Comparison of ENCODE assay signal across 1 cellular context in the genomic region with DNA sequence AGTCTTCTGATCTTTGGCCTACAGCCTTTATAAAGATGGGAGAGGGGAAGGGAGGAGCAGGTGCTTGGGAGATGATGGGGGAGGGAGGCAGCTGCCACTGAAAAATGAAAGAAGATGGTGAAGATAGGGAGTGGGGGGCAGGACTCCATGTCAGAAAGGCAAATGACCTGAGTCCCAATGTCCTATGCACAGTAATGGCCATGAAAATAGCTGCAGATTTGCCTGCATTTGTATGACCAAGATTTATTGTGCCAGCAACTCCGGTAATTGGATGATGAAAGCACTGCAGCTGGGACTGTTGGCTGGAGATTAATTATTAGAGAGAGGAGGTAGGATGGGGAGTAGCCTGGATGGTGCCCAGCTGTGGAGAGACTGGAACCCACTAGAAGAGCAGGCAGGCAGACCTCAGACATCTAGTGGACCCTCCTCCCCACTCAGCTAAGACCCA.
TF ChIP-seq lines count a peak whose summit lies in the region.

No MANE protein-coding gene starts in this region.

TF ChIP-seq in WTC11, 78 proteins besides CTCF, POLR2A, EP300 and RAD21 (continued from another document):
- TF ChIP-seq ZNF423 (CRISPR knock-in tag; IDR thresholded peaks at IDR 0.05) (no peak), NR3C1 (CRISPR knock-in tag; conservative IDR thresholded peaks at IDR 0.05; ENCODE audit: low read depth) (no peak), ETV6 (CRISPR knock-in tag; IDR thresholded peaks at IDR 0.05) (no peak), MXD4 (CRISPR knock-in tag; IDR thresholded peaks at IDR 0.05; ENCODE audit: borderline replicate concordance) (no peak), TP53 (CRISPR knock-in tag; IDR thresholded peaks at IDR 0.05) (no peak), ZNF416 (CRISPR knock-in tag; IDR thresholded peaks at IDR 0.05) (no peak), JAZF1 (CRISPR knock-in tag; IDR thresholded peaks at IDR 0.05) (no peak), CREM (CRISPR knock-in tag; IDR thresholded peaks at IDR 0.05) (no peak), OVOL2 (CRISPR knock-in tag; IDR thresholded peaks at IDR 0.05; ENCODE audit: borderline replicate concordance) (no peak)
- TF ChIP-seq, protein P1, sequence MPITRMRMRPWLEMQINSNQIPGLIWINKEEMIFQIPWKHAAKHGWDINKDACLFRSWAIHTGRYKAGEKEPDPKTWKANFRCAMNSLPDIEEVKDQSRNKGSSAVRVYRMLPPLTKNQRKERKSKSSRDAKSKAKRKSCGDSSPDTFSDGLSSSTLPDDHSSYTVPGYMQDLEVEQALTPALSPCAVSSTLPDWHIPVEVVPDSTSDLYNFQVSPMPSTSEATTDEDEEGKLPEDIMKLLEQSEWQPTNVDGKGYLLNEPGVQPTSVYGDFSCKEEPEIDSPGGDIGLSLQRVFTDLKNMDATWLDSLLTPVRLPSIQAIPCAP (CRISPR knock-in tag; IDR thresholded peaks at IDR 0.05): no peak
- TF ChIP-seq, protein P2, sequence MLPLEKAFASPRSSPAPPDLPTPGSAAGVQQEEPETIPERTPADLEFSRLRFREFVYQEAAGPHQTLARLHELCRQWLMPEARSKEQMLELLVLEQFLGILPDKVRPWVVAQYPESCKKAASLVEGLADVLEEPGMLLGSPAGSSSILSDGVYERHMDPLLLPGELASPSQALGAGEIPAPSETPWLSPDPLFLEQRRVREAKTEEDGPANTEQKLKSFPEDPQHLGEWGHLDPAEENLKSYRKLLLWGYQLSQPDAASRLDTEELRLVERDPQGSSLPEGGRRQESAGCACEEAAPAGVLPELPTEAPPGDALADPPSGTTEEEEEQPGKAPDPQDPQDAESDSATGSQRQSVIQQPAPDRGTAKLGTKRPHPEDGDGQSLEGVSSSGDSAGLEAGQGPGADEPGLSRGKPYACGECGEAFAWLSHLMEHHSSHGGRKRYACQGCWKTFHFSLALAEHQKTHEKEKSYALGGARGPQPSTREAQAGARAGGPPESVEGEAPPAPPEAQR (CRISPR knock-in tag; IDR thresholded peaks at IDR 0.05): no peak
- TF ChIP-seq, protein P3, sequence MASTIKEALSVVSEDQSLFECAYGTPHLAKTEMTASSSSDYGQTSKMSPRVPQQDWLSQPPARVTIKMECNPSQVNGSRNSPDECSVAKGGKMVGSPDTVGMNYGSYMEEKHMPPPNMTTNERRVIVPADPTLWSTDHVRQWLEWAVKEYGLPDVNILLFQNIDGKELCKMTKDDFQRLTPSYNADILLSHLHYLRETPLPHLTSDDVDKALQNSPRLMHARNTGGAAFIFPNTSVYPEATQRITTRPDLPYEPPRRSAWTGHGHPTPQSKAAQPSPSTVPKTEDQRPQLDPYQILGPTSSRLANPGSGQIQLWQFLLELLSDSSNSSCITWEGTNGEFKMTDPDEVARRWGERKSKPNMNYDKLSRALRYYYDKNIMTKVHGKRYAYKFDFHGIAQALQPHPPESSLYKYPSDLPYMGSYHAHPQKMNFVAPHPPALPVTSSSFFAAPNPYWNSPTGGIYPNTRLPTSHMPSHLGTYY (CRISPR knock-in tag; IDR thresholded peaks at IDR 0.05): no peak
- TF ChIP-seq, protein P4, sequence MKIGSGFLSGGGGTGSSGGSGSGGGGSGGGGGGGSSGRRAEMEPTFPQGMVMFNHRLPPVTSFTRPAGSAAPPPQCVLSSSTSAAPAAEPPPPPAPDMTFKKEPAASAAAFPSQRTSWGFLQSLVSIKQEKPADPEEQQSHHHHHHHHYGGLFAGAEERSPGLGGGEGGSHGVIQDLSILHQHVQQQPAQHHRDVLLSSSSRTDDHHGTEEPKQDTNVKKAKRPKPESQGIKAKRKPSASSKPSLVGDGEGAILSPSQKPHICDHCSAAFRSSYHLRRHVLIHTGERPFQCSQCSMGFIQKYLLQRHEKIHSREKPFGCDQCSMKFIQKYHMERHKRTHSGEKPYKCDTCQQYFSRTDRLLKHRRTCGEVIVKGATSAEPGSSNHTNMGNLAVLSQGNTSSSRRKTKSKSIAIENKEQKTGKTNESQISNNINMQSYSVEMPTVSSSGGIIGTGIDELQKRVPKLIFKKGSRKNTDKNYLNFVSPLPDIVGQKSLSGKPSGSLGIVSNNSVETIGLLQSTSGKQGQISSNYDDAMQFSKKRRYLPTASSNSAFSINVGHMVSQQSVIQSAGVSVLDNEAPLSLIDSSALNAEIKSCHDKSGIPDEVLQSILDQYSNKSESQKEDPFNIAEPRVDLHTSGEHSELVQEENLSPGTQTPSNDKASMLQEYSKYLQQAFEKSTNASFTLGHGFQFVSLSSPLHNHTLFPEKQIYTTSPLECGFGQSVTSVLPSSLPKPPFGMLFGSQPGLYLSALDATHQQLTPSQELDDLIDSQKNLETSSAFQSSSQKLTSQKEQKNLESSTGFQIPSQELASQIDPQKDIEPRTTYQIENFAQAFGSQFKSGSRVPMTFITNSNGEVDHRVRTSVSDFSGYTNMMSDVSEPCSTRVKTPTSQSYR (CRISPR knock-in tag; IDR thresholded peaks at IDR 0.05): no peak
- TF ChIP-seq, protein P5, sequence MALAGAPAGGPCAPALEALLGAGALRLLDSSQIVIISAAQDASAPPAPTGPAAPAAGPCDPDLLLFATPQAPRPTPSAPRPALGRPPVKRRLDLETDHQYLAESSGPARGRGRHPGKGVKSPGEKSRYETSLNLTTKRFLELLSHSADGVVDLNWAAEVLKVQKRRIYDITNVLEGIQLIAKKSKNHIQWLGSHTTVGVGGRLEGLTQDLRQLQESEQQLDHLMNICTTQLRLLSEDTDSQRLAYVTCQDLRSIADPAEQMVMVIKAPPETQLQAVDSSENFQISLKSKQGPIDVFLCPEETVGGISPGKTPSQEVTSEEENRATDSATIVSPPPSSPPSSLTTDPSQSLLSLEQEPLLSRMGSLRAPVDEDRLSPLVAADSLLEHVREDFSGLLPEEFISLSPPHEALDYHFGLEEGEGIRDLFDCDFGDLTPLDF (CRISPR knock-in tag; IDR thresholded peaks at IDR 0.05): no peak
